ENCODE assay signal across 17 cellular contexts in genomic region chr16:16030449-16030848, GRCh38.
DNase-seq lines count a peak whose midpoint lies in the region; ATAC-seq and TF ChIP-seq lines count a peak whose summit lies in the region.
"Had no signal": no experiment of that assay in that cellular context is flagged by ENCODE, and none has a peak within 500 bp of the region (broad histone marks: within the 10 kb centered on the region; RNA-seq: fewer than 3 reads in every experiment).

No MANE protein-coding gene starts in this region.

- DNase-seq in LNCaP clone FGC (ENCODE audit: low read depth) (peak; percentile 28), esophagus muscularis mucosa (ENCODE audit: extremely low spot score) (no peak), prostate gland (ENCODE audit: low spot score) (peak; percentile 41), upper lobe of right lung (no peak), OCI-M1 (lab: John Stamatoyannopoulos, UW) (no peak), natural killer cell (no peak)
- DNase-seq: Caco-2; CD4-positive, alpha-beta T cell; H9; Kasumi-1; NCI-H1105; NCI-H1694; NCI-H510A; NCI-H748 treated with DMSO at 0.1 percent for 48 hours; SHP77 treated with DMSO at 0.1 percent for 48 hours; SK-N-SH had no signal

- intact Hi-C loops in esophagus muscularis mucosa (cut with DNase I), result no loop called here
- intact Hi-C loops in prostate gland (cut with DNase I), result no loop called here
- intact Hi-C loops in upper lobe of right lung (cut with DNase I), result no loop called here
- intact Hi-C loops in natural killer cell (cut with micrococcal nuclease), result no loop called here

- no peak for TF ChIP-seq POLR2A in esophagus muscularis mucosa (IDR thresholded peaks at IDR 0.05; ENCODE audit: low read depth)
- no peak for TF ChIP-seq POLR2A in prostate gland (IDR thresholded peaks at IDR 0.05)

- no peak for TF ChIP-seq CTCF in LNCaP clone FGC (IDR thresholded peaks at IDR 0.05; ENCODE audit: control insufficient read depth, extremely low read depth, insufficient read depth)
- no peak for TF ChIP-seq CTCF in esophagus muscularis mucosa (IDR thresholded peaks at IDR 0.05)
- no peak for TF ChIP-seq CTCF in prostate gland (IDR thresholded peaks at IDR 0.05)
- no peak for TF ChIP-seq CTCF in upper lobe of right lung (IDR thresholded peaks at IDR 0.05)
- TF ChIP-seq CTCF in natural killer cell (IDR thresholded peaks at IDR 0.05), result no peak

- peaks cover 36 to 71% (median 67%) of the 10 kb centered on the region in 4 donors for H3K4me1 ChIP-seq in esophagus muscularis mucosa
- H3K4me1 ChIP-seq in prostate gland (replicated peaks), result peaks cover 15% of the 10 kb centered on the region
- peaks cover 27% of the 10 kb centered on the region for H3K4me1 ChIP-seq in upper lobe of right lung
- H3K4me1 ChIP-seq: Caco-2 had no signal

- H3K27ac Mint-ChIP-seq in natural killer cell, result no peak overlapping the region

- no peaks in the 10 kb centered on the region for H3K9me3 Mint-ChIP-seq in natural killer cell
- H3K9me3 Mint-ChIP-seq: CD4-positive, alpha-beta T cell; H9 had no signal

- no peaks in the 10 kb centered on the region for H3K27me3 Mint-ChIP-seq in natural killer cell (ENCODE audit: low read depth in 2 of 2)
- H3K27me3 Mint-ChIP-seq: CD4-positive, alpha-beta T cell had no signal

- H3K4me3 ChIP-seq in LNCaP clone FGC (ENCODE audit: low read depth, low read length) (no peak overlapping the region), esophagus muscularis mucosa (no peak overlapping the region), prostate gland (no peak overlapping the region), upper lobe of right lung (no peak overlapping the region)

- H3K4me1 Mint-ChIP-seq in natural killer cell, result peaks cover 37 to 43% of the 10 kb centered on the region in 2 donors

- ATAC-seq in upper lobe of right lung (peak; percentile 76), HG02973 (IDR thresholded peaks at IDR 0.05; ENCODE audit: unreplicated experiment) (no peak), natural killer cell (no peak)

- H3K27me3 ChIP-seq in esophagus muscularis mucosa, result no peaks in the 10 kb centered on the region
- no peaks in the 10 kb centered on the region for H3K27me3 ChIP-seq in prostate gland (replicated peaks; ENCODE audit: insufficient read depth)
- no peaks in the 10 kb centered on the region for H3K27me3 ChIP-seq in upper lobe of right lung

- TF ChIP-seq EP300 in esophagus muscularis mucosa (IDR thresholded peaks at IDR 0.05), result no peak

- H3K9me3 ChIP-seq in esophagus muscularis mucosa (no peaks in the 10 kb centered on the region), prostate gland (no peaks in the 10 kb centered on the region), upper lobe of right lung (no peaks in the 10 kb centered on the region)
- H3K9me3 ChIP-seq: Caco-2, SK-N-SH had no signal

- H3K36me3 Mint-ChIP-seq in natural killer cell, result no peaks in the 10 kb centered on the region

- peak overlapping the region; percentile 57 to 87 (median 84) for H3K27ac ChIP-seq in esophagus muscularis mucosa (replicated peaks in 1 of 4)
- H3K27ac ChIP-seq in prostate gland, result peak overlapping the region; percentile 51 to 74
- H3K27ac ChIP-seq in upper lobe of right lung, result peak overlapping the region; percentile 76

- H3K36me3 ChIP-seq in esophagus muscularis mucosa (peaks cover 4 to 54% (median 18%) of the 10 kb centered on the region in 4 donors), prostate gland (no peaks in the 10 kb centered on the region), upper lobe of right lung (peaks cover 5% of the 10 kb centered on the region)

- no peak overlapping the region for H3K4me3 Mint-ChIP-seq in natural killer cell
- H3K4me3 Mint-ChIP-seq: CD4-positive, alpha-beta T cell; H9 had no signal

- WGBS in esophagus muscularis mucosa, result 86% methylated on average over 8 of the region's 8 CpGs
- WGBS in prostate gland, result 58% methylated on average over 8 of the region's 8 CpGs

Comparison
In these comparisons a context has a peak if more than half of its experiments do, and no peak if none do; other contexts are left out.
1. DNase-seq: peak in LNCaP clone FGC (single experiment) and prostate gland (single experiment); none in esophagus muscularis mucosa (single experiment), upper lobe of right lung (single experiment), OCI-M1 (single experiment) and natural killer cell (single experiment).
2. Peak in every context shown above with its lines, with median percentiles within 50 percentile points of each other: H3K27ac ChIP-seq.